In the genomic region with DNA sequence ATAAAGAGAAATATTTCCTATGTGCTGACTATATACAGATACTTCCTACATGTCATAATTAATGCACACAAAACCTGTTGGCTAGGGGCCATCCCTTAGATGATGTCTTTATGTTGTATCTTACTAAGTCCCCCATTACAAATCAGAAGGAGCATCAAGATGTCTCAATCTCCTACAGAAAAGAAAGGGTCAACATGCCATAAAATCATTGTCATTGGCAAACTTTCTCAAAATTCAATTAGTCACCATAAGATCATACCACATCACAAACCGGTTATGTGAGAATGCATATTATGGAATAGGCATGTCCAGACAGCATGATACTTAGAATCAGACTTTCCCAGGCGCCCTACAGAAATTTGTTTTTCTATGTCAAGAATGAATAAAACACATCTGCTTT, we compare ENCODE assay signal across 30 cellular contexts.
DNase-seq lines count a peak whose midpoint lies in the region; ATAC-seq lines count a peak whose summit lies in the region.
"Had no signal": no experiment of that assay in that cellular context is flagged by ENCODE, and none has a peak within 500 bp of the region (broad histone marks: within the 10 kb centered on the region; RNA-seq: fewer than 3 reads in every experiment).

No MANE protein-coding gene starts in this region.

- no peak overlapping the region for H3K4me3 ChIP-seq in skin epidermis
- H3K4me3 ChIP-seq: adrenal gland, gastroesophageal sphincter, GM23338, left ventricle myocardium inferior, SJCRH30, spleen, thoracic aorta had no signal

- H3K27ac ChIP-seq in epithelial cell of prostate: peak overlapping the region; percentile 89
- peak overlapping the region in 12 of 21 experiments; percentile 30 to 73 (median 61) for H3K27ac ChIP-seq in skin epidermis
- H3K27ac ChIP-seq: adrenal gland, gastroesophageal sphincter, left ventricle myocardium inferior, SJCRH30, spleen, thoracic aorta had no signal

- DNase-seq in HPDE6-E6E7 (ENCODE audit: extremely low spot score) (peak; percentile 45), NCI-H1048 (lab: John Stamatoyannopoulos, UW) (peak; percentile 5), epithelial cell of prostate (ENCODE audit: low read depth, low spot score) (peak; percentile 93), COLO668 (lab: John Stamatoyannopoulos, UW; ENCODE audit: unreplicated experiment) (no peak)
- DNase-seq: activated gamma-delta T cell; adrenal gland; CD4-positive, alpha-beta T cell; DMS153; GDM1; hypothalamus; KG1; left ventricle myocardium inferior; midbrain; MV-4-11; naive thymus-derived CD8-positive, alpha-beta T cell; NCI-H1694 treated with DMSO at 0.1 percent for 48 hours; occipital lobe; OCI-M1; retina; SJCRH30; spleen; stimulated activated CD4-positive, alpha-beta T cell treated with anti-CD3 and anti-CD28 coated beads, Interleukin-4, amount 100 ng/mL, for 1 hour; stimulated activated naive CD4-positive, alpha-beta T cell; T-helper 1 cell had no signal

- no peak for ATAC-seq in HG03571 (IDR thresholded peaks at IDR 0.05; ENCODE audit: unreplicated experiment)
- ATAC-seq in GM18870 (IDR thresholded peaks at IDR 0.05; ENCODE audit: unreplicated experiment): no peak
- ATAC-seq: gastroesophageal sphincter; GM23338; naive thymus-derived CD8-positive, alpha-beta T cell had no signal
